9 cellular contexts compared by ENCODE assay signal in the genomic region with DNA sequence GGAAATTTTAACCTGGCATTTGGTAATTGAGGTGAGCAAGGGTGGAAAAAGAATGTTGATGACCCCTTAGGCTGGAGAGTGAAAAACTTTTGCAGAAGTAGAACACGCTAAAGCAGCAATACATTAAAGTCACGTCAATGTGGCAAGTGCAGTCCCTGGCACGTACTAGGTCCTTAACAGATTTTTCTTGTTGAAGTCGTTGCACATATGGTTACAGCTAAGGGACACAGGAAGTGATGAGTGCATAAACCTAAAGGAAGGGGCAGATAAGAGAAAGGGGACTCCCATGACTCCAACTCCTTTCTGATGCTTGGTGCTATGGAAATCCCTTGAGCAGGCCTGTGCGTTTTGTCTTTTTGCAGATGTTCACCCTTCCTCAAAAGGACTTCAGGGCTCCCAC. TPM values are rescaled to one million over a fixed set of nuclear protein-coding genes. Genes with fewer than 3 reads are reported as not detected.
A peak's percentile ranks its signal among the peaks of the same experiment; 100 is the strongest.
DNase-seq lines count a peak whose midpoint lies in the region; ATAC-seq and TF ChIP-seq lines count a peak whose summit lies in the region.
"Had no signal": no experiment of that assay in that cellular context is flagged by ENCODE, and none has a peak within 500 bp of the region (broad histone marks: within the 10 kb centered on the region; RNA-seq: fewer than 3 reads in every experiment).

No MANE protein-coding gene starts in this region.

- H3K9me3 Mint-ChIP-seq in CD4-positive, alpha-beta memory T cell = no peaks in the 10 kb centered on the region
- H3K9me3 Mint-ChIP-seq in nephron = no peaks in the 10 kb centered on the region

- H3K27me3 ChIP-seq in CD4-positive, alpha-beta memory T cell (ENCODE audit: insufficient read depth, low read length) = no peaks in the 10 kb centered on the region
- no peaks in the 10 kb centered on the region for H3K27me3 ChIP-seq in mammary epithelial cell (ENCODE audit: insufficient read depth, low read length)

- no peak overlapping the region for H3K9ac ChIP-seq in mammary epithelial cell (ENCODE audit: insufficient read depth, low read length)

- no peak for DNase-seq in CD4-positive, alpha-beta memory T cell
- peak; percentile 30 for DNase-seq in NOMO-1 treated with dmso at 0.1 percent for 144 hours (lab: John Stamatoyannopoulos, UW; ENCODE audit: unreplicated experiment)
- DNase-seq in mammary epithelial cell = no peak
- no peak for DNase-seq in NCI-H146 (lab: John Stamatoyannopoulos, UW)
- no peak for DNase-seq in NCI-H1694 (lab: John Stamatoyannopoulos, UW)
- DNase-seq in NCI-H524 treated with DMSO at 0.1 percent for 48 hours (lab: John Stamatoyannopoulos, UW) = no peak

- H3K4me3 ChIP-seq in CD4-positive, alpha-beta memory T cell (ENCODE audit: low read length in 2 of 2) = no peak overlapping the region
- H3K4me3 ChIP-seq in mammary epithelial cell (replicated peaks in 1 of 3; ENCODE audit: insufficient read depth in 1 of 3, low read depth in 2 of 3, low read length in 3 of 3) = peak overlapping the region in 2 of 3 experiments; percentile 58 to 77

- no peaks in the 10 kb centered on the region for H3K9me3 ChIP-seq in CD4-positive, alpha-beta memory T cell (ENCODE audit: control insufficient read depth in 1 of 2, low read length in 2 of 2)
- H3K9me3 ChIP-seq in mammary epithelial cell (replicated peaks; ENCODE audit: insufficient read depth, low read length) = no peaks in the 10 kb centered on the region

- no peak overlapping the region for H2AFZ ChIP-seq in mammary epithelial cell (ENCODE audit: low read depth, low read length)

- TF ChIP-seq CTCF in mammary epithelial cell (conservative IDR thresholded peaks at IDR 0.05 in 1 of 2, IDR thresholded peaks at IDR 0.05 in 1 of 2; ENCODE audit: extremely low read depth in 1 of 2, insufficient read depth in 1 of 2, low read depth in 1 of 2, low read length in 2 of 2) (no peak), nephron (IDR thresholded peaks at IDR 0.05; ENCODE audit: unreplicated experiment in 3 of 3) (no peak)

- no peaks in the 10 kb centered on the region for H4K20me1 ChIP-seq in mammary epithelial cell (ENCODE audit: insufficient read depth, low read length)

- dilution Hi-C loops in mammary epithelial cell (cut with HindIII; ENCODE audit: low sequenced_read_pairs) = no loop called here

- no TSS peak for BruUV-seq in mammary epithelial cell (replicated peaks; lab: Mats Ljungman, UMichigan)

- POLR2A ChIA-PET in CD4-positive, alpha-beta memory T cell (lab: Charles Lee; ENCODE audit: partially characterized antibody) = interaction anchor here (2.5 kb wide), 1 partner anchor 28 kb away, joined by 9 read pairs; the partner anchor contains the start of gene EXT2

- CTCF ChIA-PET in CD4-positive, alpha-beta memory T cell (lab: Charles Lee; ENCODE audit: partially characterized antibody) = interaction anchor here (1.2 to 9.3 kb wide), 3 partner anchors 10 to 26 kb away, joined by 3 to 80 read pairs (median 10); partner anchors contain the start of gene EXT2
- CTCF ChIA-PET in mammary epithelial cell (lab: Charles Lee; ENCODE audit: low non-redundant PET) = no interaction called here

- H3K27ac Mint-ChIP-seq in CD4-positive, alpha-beta memory T cell = peak overlapping the region in 6 of 7 donors; percentile 48 to 95 (median 94)
- peak overlapping the region; percentile 93 to 99 (median 96) for H3K27ac Mint-ChIP-seq in nephron

- H3K79me2 ChIP-seq in mammary epithelial cell (ENCODE audit: insufficient read depth, low read length) = no peaks in the 10 kb centered on the region

- H3K4me1 ChIP-seq in CD4-positive, alpha-beta memory T cell (ENCODE audit: insufficient read depth, low read length) = peaks cover 17% of the 10 kb centered on the region
- peaks cover 14% of the 10 kb centered on the region for H3K4me1 ChIP-seq in mammary epithelial cell (ENCODE audit: insufficient read depth, low read length)

- no peak overlapping the region for H3K27ac ChIP-seq in CD4-positive, alpha-beta memory T cell (ENCODE audit: low read depth, low read length)
- H3K27ac ChIP-seq in mammary epithelial cell (ENCODE audit: insufficient read depth, low read depth, low read length) = no peak overlapping the region

- H3K4me2 ChIP-seq in mammary epithelial cell (ENCODE audit: insufficient read depth, low read depth, low read length) = peak overlapping the region; percentile 91

- WGBS in mammary epithelial cell (ENCODE audit: low coverage, missing lambda C conversion rate) = 75% methylated on average over 4 of the region's 5 CpGs

- peak overlapping the region; percentile 89 to 98 (median 94) for H3K4me3 Mint-ChIP-seq in CD4-positive, alpha-beta memory T cell
- peak overlapping the region; percentile 88 to 93 (median 90) for H3K4me3 Mint-ChIP-seq in nephron

- H3K36me3 Mint-ChIP-seq in CD4-positive, alpha-beta memory T cell = peaks cover 0 to 25% of the 10 kb centered on the region in 2 donors
- peaks cover 19% of the 10 kb centered on the region for H3K36me3 Mint-ChIP-seq in nephron (ENCODE audit: low read depth)
- H3K36me3 Mint-ChIP-seq: brain had no signal

- H3K27me3 Mint-ChIP-seq in CD4-positive, alpha-beta memory T cell = no peaks in the 10 kb centered on the region
- no peaks in the 10 kb centered on the region for H3K27me3 Mint-ChIP-seq in nephron (ENCODE audit: low read depth)

- intact Hi-C loops in CD4-positive, alpha-beta memory T cell (cut with micrococcal nuclease) = no loop called here
- intact Hi-C loops in mammary epithelial cell (cut with micrococcal nuclease) = no loop called here

- ATAC-seq in GM18870 (IDR thresholded peaks at IDR 0.05; ENCODE audit: unreplicated experiment) = no peak

- peaks cover 5 to 54% (median 31%) of the 10 kb centered on the region in 4 donors for H3K4me1 Mint-ChIP-seq in CD4-positive, alpha-beta memory T cell
- H3K4me1 Mint-ChIP-seq in nephron = peaks cover 22% of the 10 kb centered on the region

- in situ Hi-C loops in mammary epithelial cell (cut with MboI; ENCODE audit: low sequenced_read_pairs in 2 of 2) = no loop called here

- H3K36me3 ChIP-seq in CD4-positive, alpha-beta memory T cell (ENCODE audit: insufficient read depth, low read length) = no peaks in the 10 kb centered on the region
- no peaks in the 10 kb centered on the region for H3K36me3 ChIP-seq in mammary epithelial cell (ENCODE audit: insufficient read depth, low read length)

RNA-seq across cellular contexts. Expression of gene ACCS, which starts 1.2 kb away (rescaled TPM):
- 10 to 100 TPM; 74.9 to 78.9 TPM for total RNA-seq in CD4-positive, alpha-beta memory T cell
- 1 to 10 TPM; 1.6 to 5.3 TPM for polyA plus RNA-seq in CD4-positive, alpha-beta memory T cell
- total RNA-seq in mammary epithelial cell = 10 to 100 TPM in 1 of 2 donors, 1 to 10 TPM in 1; 6.8 to 13.0 TPM
- 5.0 TPM for polyA plus RNA-seq in mammary epithelial cell
- 6.8 TPM for polyA minus RNA-seq in mammary epithelial cell

RNA-seq across cellular contexts. Expression of gene ACCSL, which starts 19.5 kb away (rescaled TPM):
- not detected for total RNA-seq in CD4-positive, alpha-beta memory T cell
- polyA plus RNA-seq in CD4-positive, alpha-beta memory T cell = not detected
- total RNA-seq in mammary epithelial cell = not detected
- not detected for polyA plus RNA-seq in mammary epithelial cell
- not detected for polyA minus RNA-seq in mammary epithelial cell

RNA-seq across cellular contexts. Expression of gene EXT2, which starts 28.2 kb away (rescaled TPM):
- total RNA-seq in CD4-positive, alpha-beta memory T cell = 10 to 100 TPM; 28.2 to 30.3 TPM
- polyA plus RNA-seq in CD4-positive, alpha-beta memory T cell = 10 to 100 TPM; 41.0 to 48.5 TPM
- 100 to 1,000 TPM; 131 to 207 TPM for total RNA-seq in mammary epithelial cell
- 105 TPM for polyA plus RNA-seq in mammary epithelial cell
- 90.2 TPM for polyA minus RNA-seq in mammary epithelial cell

Comparison
In these comparisons a context has a peak if more than half of its experiments do, and no peak if none do; other contexts are left out.
1. H3K4me3 ChIP-seq: peak in mammary epithelial cell (2 of 3); none in CD4-positive, alpha-beta memory T cell (0 of 2).
2. RNA of gene ACCS, which starts 1.2 kb away (total RNA-seq): 74.9 to 78.9 TPM in CD4-positive, alpha-beta memory T cell; 6.8 to 13.0 TPM in mammary epithelial cell; every median in the first group is over 4 times any median in the second.
3. RNA of gene EXT2, which starts 28.2 kb away (total RNA-seq): 131 to 207 TPM in mammary epithelial cell; 28.2 to 30.3 TPM in CD4-positive, alpha-beta memory T cell; every median in the first group is over 4 times any median in the second.